23 cellular contexts compared by ENCODE assay signal in the genomic region with DNA sequence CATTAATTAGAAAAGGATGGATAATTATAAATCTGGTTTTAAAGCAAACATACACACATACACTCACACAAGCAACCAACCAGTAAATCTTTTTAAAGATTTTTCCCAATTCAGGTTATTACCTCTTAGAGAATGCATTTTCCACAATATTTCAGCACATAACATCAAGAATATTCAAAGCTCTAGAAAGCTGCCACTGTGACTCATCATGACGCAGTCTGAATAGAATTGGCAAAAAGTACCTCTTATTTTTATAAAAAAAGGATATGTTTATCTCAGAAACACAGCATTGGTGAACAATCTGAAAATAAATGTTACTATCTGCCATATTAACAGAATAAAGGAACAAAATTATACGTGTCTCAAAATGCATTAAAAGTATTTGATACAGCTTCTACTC. TPM values are rescaled to one million over a fixed set of nuclear protein-coding genes. Genes with fewer than 3 reads are reported as not detected.
A peak's percentile ranks its signal among the peaks of the same experiment; 100 is the strongest.
DNase-seq lines count a peak whose midpoint lies in the region; ATAC-seq, FAIRE-seq and TF ChIP-seq lines count a peak whose summit lies in the region.
"Had no signal": no experiment of that assay in that cellular context is flagged by ENCODE, and none has a peak within 500 bp of the region (broad histone marks: within the 10 kb centered on the region; RNA-seq: fewer than 3 reads in every experiment).

No MANE protein-coding gene starts in this region.

- H3K4ac ChIP-seq in IMR-90 (ENCODE audit: low read depth, low read length), result no peak overlapping the region

- H2AK5ac ChIP-seq in IMR-90 (ENCODE audit: low read depth, low read length), result no peak overlapping the region

- H3K9me3 ChIP-seq in A549 (no peaks in the 10 kb centered on the region), IMR-90 (ENCODE audit: control insufficient read depth, insufficient read depth, low read length) (no peaks in the 10 kb centered on the region), pancreas (no peaks in the 10 kb centered on the region)
- H3K9me3 ChIP-seq: ascending aorta, prostate gland had no signal

- no peak overlapping the region for H3K14ac ChIP-seq in IMR-90 (replicated peaks; ENCODE audit: low read depth, low read length)

- no peak overlapping the region for H2BK15ac ChIP-seq in IMR-90 (ENCODE audit: low read depth, low read length)

- H3K4me2 ChIP-seq in A549, result peak overlapping the region; percentile 55
- H3K4me2 ChIP-seq in IMR-90 (ENCODE audit: low read depth, low read length), result peak overlapping the region; percentile 75

- no peak overlapping the region for H2AK9ac ChIP-seq in IMR-90 (replicated peaks; ENCODE audit: low read depth, low read length, poor library complexity)

- H4K8ac ChIP-seq in IMR-90 (ENCODE audit: low read depth in 2 of 2, low read length in 2 of 2), result no peak overlapping the region; a peak in 1 of 4 replicates

- TF ChIP-seq RAD21 in A549 (conservative IDR thresholded peaks at IDR 0.05 in 1 of 2, IDR thresholded peaks at IDR 0.05 in 1 of 2), result no peak
- TF ChIP-seq RAD21 in IMR-90 (IDR thresholded peaks at IDR 0.05; ENCODE audit: low read length), result no peak

- no TSS peak for BruUV-seq in IMR-90 (replicated peaks; lab: Mats Ljungman, UMichigan)

- H3K18ac ChIP-seq in IMR-90 (ENCODE audit: low read depth, low read length), result peak overlapping the region; percentile 85; the same call in 1 of the 2 replicates

- no peak overlapping the region for H2BK120ac ChIP-seq in IMR-90 (ENCODE audit: low read depth, low read length)

- H3K79me1 ChIP-seq in IMR-90 (ENCODE audit: low read depth in 1 of 2, low read length in 2 of 2), result no peaks in the 10 kb centered on the region

- dilution Hi-C loops in IMR-90 (cut with HindIII; ENCODE audit: low sequenced_read_pairs, unreplicated experiment), result no loop called here

- H3K9ac ChIP-seq in IMR-90 (ENCODE audit: low read depth, low read length), result no peak overlapping the region

- H2AFZ ChIP-seq in IMR-90 (replicated peaks; ENCODE audit: low read length, poor library complexity), result no peak overlapping the region

- CTCF ChIA-PET in A549 (lab: Yijun Ruan, JAX) (interaction anchor here (1.1 to 1.4 kb wide), 2 partner anchors 27 to 71 kb away, joined by 3 to 4 read pairs; no protein-coding TSS in a partner anchor), IMR-90 (lab: Yijun Ruan, JAX) (interaction anchor here (0.8 kb wide), 1 partner anchor 18 kb away, joined by 3 read pairs; no protein-coding TSS in a partner anchor)

- WGBS in A549 (ENCODE audit: missing lambda C conversion rate), result 23% methylated on average over 2 of the region's 2 CpGs
- no CpG with 5 or more reads among the region's 2 CpGs for WGBS in IMR-90 (ENCODE audit: extremely low coverage in 2 of 2, insufficient read length in 1 of 2), 2 experiments
- 56 to 68% methylated on average over 2 of the region's 2 CpGs for WGBS in pancreas, 2 donors

- peaks cover 3% of the 10 kb centered on the region; the same call in 1 of the 2 replicates for H3K27me3 ChIP-seq in IMR-90 (ENCODE audit: control insufficient read depth, insufficient read depth, low read length)
- H3K27me3 ChIP-seq in pancreas, result peaks cover 0 to 15% (median 7%) of the 10 kb centered on the region in 4 donors
- H3K27me3 ChIP-seq: ascending aorta had no signal

- no peak overlapping the region for H4K91ac ChIP-seq in IMR-90 (ENCODE audit: insufficient read depth, low read depth, low read length)

- no peak overlapping the region for H4K5ac ChIP-seq in IMR-90 (ENCODE audit: low read depth, low read length)

- H3K23ac ChIP-seq in IMR-90 (ENCODE audit: low read depth, low read length), result no peak overlapping the region

- intact Hi-C loops in IMR-90 (cut with micrococcal nuclease), result no loop called here
- intact Hi-C loops in pancreas (cut with DNase I), result no loop called here

- no peak for FAIRE-seq in A549 (lab: Jason Lieb, UNC)
- no peak for FAIRE-seq in pancreas (lab: Jason Lieb, UNC)
- FAIRE-seq: GM12892, urothelium cell line had no signal

- H3K4me1 ChIP-seq in A549 (peaks cover 47% of the 10 kb centered on the region), IMR-90 (ENCODE audit: control insufficient read depth, insufficient read depth, low read length) (peaks cover 3% of the 10 kb centered on the region), pancreas (no peaks in the 10 kb centered on the region)
- H3K4me1 ChIP-seq: ascending aorta, prostate gland had no signal

- H2BK20ac ChIP-seq in IMR-90 (ENCODE audit: low read depth, low read length), result no peak overlapping the region

- H3K56ac ChIP-seq in IMR-90 (ENCODE audit: extremely low read depth, insufficient read depth, low read length), result no peak overlapping the region

- TF ChIP-seq POLR2A in A549 (IDR thresholded peaks at IDR 0.05; ENCODE audit: low read length) (no peak), IMR-90 (IDR thresholded peaks at IDR 0.05; ENCODE audit: low read depth, low read length) (no peak)

- no peak for TF ChIP-seq CTCF in A549 (IDR thresholded peaks at IDR 0.05)
- no peak for TF ChIP-seq CTCF in IMR-90 (conservative IDR thresholded peaks at IDR 0.05; ENCODE audit: low read depth, low read length)
- no peak for TF ChIP-seq CTCF in pancreas (IDR thresholded peaks at IDR 0.05)

- H3K27ac ChIP-seq in A549 (peak overlapping the region; percentile 32 to 54; a peak in 4 of 6 replicates), IMR-90 (ENCODE audit: insufficient read depth, low read length) (no peak overlapping the region), pancreas (no peak overlapping the region)
- H3K27ac ChIP-seq: ascending aorta, coronary artery, prostate gland, VCaP had no signal

- no peaks in the 10 kb centered on the region for H3K36me3 ChIP-seq in IMR-90 (ENCODE audit: control insufficient read depth, insufficient read depth, low read length)
- no peaks in the 10 kb centered on the region for H3K36me3 ChIP-seq in pancreas
- H3K36me3 ChIP-seq: ascending aorta, prostate gland had no signal

- H4K20me1 ChIP-seq in IMR-90 (ENCODE audit: insufficient read depth, low read length), result no peaks in the 10 kb centered on the region

- H3K9me1 ChIP-seq in IMR-90 (ENCODE audit: insufficient read depth, low read length), result no peaks in the 10 kb centered on the region

- POLR2A ChIA-PET in A549 (lab: Yijun Ruan, JAX) (interaction anchor here (3.0 kb wide), 1 partner anchor 41 kb away, joined by 12 read pairs; a partner anchor contains a TSS), IMR-90 (lab: Charles Lee; ENCODE audit: unreplicated experiment) (no interaction called here)

- H3K4me3 ChIP-seq in A549, result no peak overlapping the region
- H3K4me3 ChIP-seq in IMR-90 (ENCODE audit: insufficient read depth, low read depth, low read length), result no peak overlapping the region
- H3K4me3 ChIP-seq in pancreas, result no peak overlapping the region
- H3K4me3 ChIP-seq: ascending aorta, coronary artery, prostate gland had no signal

- H2BK5ac ChIP-seq in IMR-90 (ENCODE audit: low read depth, low read length, poor library complexity, severe bottlenecking), result peak overlapping the region; percentile 89

- DNase-seq in A549 (ENCODE audit: low read depth in 1 of 2, low spot score in 1 of 2) (no peak), IMR-90 (peak; percentile 84), astrocyte of the hippocampus (ENCODE audit: low read depth, low spot score) (peak; percentile 48), fibroblast of peridontal ligament (ENCODE audit: extremely low read depth) (peak; percentile 77), pancreas (no peak)
- DNase-seq: activated CD4-positive, alpha-beta T cell treated with anti-CD3 and anti-CD28 coated beads, Interleukin-2, amount 50 U/mL, for 48 hours; activated naive CD4-positive, alpha-beta T cell treated with Interleukin-2 at 50 U/mL for 16 hours; KG1; midbrain; NCI-H1048; NCI-H2081 treated with DMSO at 0.1 percent for 48 hours; NCI-H69; Right ventricle myocardium superior; stimulated activated CD4-positive, alpha-beta T cell treated with anti-CD3 and anti-CD28 coated beads, Interleukin-4, amount 100 ng/mL, for 4 hours had no signal

- no peak for TF ChIP-seq EP300 in A549 (IDR thresholded peaks at IDR 0.05)

- in situ Hi-C loops in IMR-90 (cut with MboI; ENCODE audit: low sequenced_read_pairs), result no loop called here

- ATAC-seq in A549 (no peak), IMR-90 (ENCODE audit: low read depth) (peak; percentile 65), pancreas (no peak), GM21576 (IDR thresholded peaks at IDR 0.05; ENCODE audit: unreplicated experiment) (no peak), GM19467 (IDR thresholded peaks at IDR 0.05; ENCODE audit: unreplicated experiment) (no peak), GM19397 (IDR thresholded peaks at IDR 0.05; ENCODE audit: unreplicated experiment) (no peak)

TF ChIP-seq in A549, 52 proteins besides CTCF, POLR2A, EP300 and RAD21:
- no peak for TF ChIP-seq FOSL2 (IDR thresholded peaks at IDR 0.05)
- peak; percentile 63 for TF ChIP-seq FOSL2 (CRISPR knock-in tag; IDR thresholded peaks at IDR 0.05)
- no peak for TF ChIP-seq KDM1A (IDR thresholded peaks at IDR 0.05; ENCODE audit: low read depth)
TF ChIP-seq in A549: peak in this region for 1.

TF ChIP-seq in IMR-90, 13 proteins besides CTCF, POLR2A, EP300 and RAD21 (continues in another document):
- TF ChIP-seq SMC3 (IDR thresholded peaks at IDR 0.05; ENCODE audit: low read depth, low read length), result no peak
- no peak for TF ChIP-seq RCOR1 (IDR thresholded peaks at IDR 0.05; ENCODE audit: insufficient replicate concordance, low read length)
- no peak for TF ChIP-seq MXI1 (IDR thresholded peaks at IDR 0.05; ENCODE audit: borderline replicate concordance, low read depth, low read length)
- TF ChIP-seq FOS (IDR thresholded peaks at IDR 0.05; ENCODE audit: low read depth, low read length), result no peak
- TF ChIP-seq NFE2L2 (IDR thresholded peaks at IDR 0.05; ENCODE audit: low read depth, low read length), result no peak
- TF ChIP-seq, protein P1, sequence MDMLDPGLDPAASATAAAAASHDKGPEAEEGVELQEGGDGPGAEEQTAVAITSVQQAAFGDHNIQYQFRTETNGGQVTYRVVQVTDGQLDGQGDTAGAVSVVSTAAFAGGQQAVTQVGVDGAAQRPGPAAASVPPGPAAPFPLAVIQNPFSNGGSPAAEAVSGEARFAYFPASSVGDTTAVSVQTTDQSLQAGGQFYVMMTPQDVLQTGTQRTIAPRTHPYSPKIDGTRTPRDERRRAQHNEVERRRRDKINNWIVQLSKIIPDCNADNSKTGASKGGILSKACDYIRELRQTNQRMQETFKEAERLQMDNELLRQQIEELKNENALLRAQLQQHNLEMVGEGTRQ (IDR thresholded peaks at IDR 0.05; ENCODE audit: low read depth, low read length), result no peak
- no peak for TF ChIP-seq CEBPB (IDR thresholded peaks at IDR 0.05; ENCODE audit: low read depth, low read length)

RNA-seq across cellular contexts. Expression of a gene that starts 41.3 kb away (rescaled TPM):
- 70.4 and 110 TPM in 2 replicates for polyA plus RNA-seq in A549 (2011; rRNA removed)
- polyA plus RNA-seq in A549 (2012; cell fraction: cytosol; rRNA removed), result 10.0 and 12.6 TPM in 2 replicates
- polyA plus RNA-seq in A549 (2012; cell fraction: nucleus; rRNA removed), result 10.8 and 15.3 TPM in 2 replicates
- 30.7 to 32.6 TPM (median 31.8 TPM) in 3 replicates for polyA plus RNA-seq in A549 (2017; fragmentation: RNase III; extraction: RNeasy Plus Mini Kit Qiagen cat#74134 plus additional on column Dnase treatment)
- 264 and 283 TPM in 2 replicates for polyA minus RNA-seq in A549 (2011; rRNA and poly(A)+ RNA removed)
- 104 and 115 TPM in 2 replicates for total RNA-seq in IMR-90 (2012; rRNA removed)
- polyA plus RNA-seq in IMR-90 (2012; rRNA removed), result 14.9 and 17.5 TPM in 2 replicates
- 4.9 and 8.6 TPM in 2 replicates for polyA plus RNA-seq in IMR-90 (2012; cell fraction: cytosol; rRNA removed)
- 3.5 and 30.0 TPM in 2 replicates for polyA plus RNA-seq in IMR-90 (2012; cell fraction: nucleus; rRNA removed; ENCODE audit: low replicate concordance)
- total RNA-seq in pancreas, result 10 to 100 TPM; 29.4 to 55.2 (median 32.2) TPM
- 10 to 100 TPM in 1 of 2 donors, 1 to 10 TPM in 1; 6.3 to 13.5 TPM for polyA plus RNA-seq in pancreas

Comparison
In these comparisons a context has a peak if more than half of its experiments do, and no peak if none do; other contexts are left out.
1. DNase-seq: peak in IMR-90 (single experiment), astrocyte of the hippocampus (single experiment) and fibroblast of peridontal ligament (single experiment); none in A549 (0 of 2) and pancreas (0 of 6).
2. H3K27ac ChIP-seq: peak in A549 (2 of 2); none in IMR-90 (single experiment) and pancreas (0 of 4).